ENCODE assay signal across 1 cellular context in the genomic region with DNA sequence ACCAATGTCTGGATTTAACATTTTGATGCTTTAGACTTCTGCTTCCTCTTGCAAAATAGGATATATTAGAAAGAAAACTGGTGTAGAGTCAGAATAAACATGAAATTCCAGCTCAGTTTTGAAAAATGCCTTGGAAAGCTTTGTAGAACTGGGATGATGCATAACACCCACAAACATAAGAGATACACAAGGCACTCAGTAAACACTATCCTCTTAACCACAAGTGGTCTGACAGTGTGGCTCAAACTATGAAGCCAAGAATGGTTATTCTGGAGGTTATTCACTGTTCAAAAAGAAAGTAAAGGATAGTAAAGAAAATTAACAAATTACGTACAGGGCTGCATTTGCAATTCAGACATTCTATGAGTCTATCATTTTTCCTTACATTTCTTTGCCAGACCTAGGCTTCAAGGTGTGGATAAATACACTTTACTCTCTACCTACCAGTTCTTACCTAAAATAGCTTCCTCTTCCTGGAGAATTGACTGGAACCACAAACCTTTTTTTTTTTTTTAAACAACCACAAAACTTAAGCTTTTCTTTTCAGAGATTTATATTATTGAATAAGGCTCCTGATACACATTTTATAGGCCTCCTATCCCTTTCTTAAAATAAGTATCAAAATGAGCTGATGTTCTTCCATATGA.
TF ChIP-seq lines count a peak whose summit lies in the region.

No MANE protein-coding gene starts in this region.

TF ChIP-seq in HCT116, 20 proteins besides CTCF, POLR2A, EP300 and RAD21 (continued from another document):
- TF ChIP-seq, protein P1, sequence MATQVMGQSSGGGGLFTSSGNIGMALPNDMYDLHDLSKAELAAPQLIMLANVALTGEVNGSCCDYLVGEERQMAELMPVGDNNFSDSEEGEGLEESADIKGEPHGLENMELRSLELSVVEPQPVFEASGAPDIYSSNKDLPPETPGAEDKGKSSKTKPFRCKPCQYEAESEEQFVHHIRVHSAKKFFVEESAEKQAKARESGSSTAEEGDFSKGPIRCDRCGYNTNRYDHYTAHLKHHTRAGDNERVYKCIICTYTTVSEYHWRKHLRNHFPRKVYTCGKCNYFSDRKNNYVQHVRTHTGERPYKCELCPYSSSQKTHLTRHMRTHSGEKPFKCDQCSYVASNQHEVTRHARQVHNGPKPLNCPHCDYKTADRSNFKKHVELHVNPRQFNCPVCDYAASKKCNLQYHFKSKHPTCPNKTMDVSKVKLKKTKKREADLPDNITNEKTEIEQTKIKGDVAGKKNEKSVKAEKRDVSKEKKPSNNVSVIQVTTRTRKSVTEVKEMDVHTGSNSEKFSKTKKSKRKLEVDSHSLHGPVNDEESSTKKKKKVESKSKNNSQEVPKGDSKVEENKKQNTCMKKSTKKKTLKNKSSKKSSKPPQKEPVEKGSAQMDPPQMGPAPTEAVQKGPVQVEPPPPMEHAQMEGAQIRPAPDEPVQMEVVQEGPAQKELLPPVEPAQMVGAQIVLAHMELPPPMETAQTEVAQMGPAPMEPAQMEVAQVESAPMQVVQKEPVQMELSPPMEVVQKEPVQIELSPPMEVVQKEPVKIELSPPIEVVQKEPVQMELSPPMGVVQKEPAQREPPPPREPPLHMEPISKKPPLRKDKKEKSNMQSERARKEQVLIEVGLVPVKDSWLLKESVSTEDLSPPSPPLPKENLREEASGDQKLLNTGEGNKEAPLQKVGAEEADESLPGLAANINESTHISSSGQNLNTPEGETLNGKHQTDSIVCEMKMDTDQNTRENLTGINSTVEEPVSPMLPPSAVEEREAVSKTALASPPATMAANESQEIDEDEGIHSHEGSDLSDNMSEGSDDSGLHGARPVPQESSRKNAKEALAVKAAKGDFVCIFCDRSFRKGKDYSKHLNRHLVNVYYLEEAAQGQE (IDR thresholded peaks at IDR 0.05; ENCODE audit: low read depth) = no peak
